Comparison of ENCODE assay signal across 20 cellular contexts in the genomic region with DNA sequence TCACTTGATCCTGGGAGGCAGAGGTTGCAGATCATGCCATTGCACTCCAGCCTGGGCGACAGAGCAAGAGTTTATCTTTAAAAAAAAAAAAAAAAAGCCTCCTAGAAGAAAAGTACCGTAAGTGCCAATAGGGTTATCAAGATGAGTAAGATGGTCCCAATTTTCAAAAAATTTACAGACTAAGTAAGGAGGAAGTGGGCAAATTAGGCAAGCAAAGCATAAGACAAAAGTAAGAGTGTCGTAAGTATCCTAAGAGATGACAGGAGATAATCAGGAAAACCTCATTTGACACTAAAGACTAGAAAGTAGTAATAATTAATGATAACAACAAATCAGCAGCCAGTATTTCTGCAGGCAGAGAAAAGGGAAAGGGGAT. TPM values are rescaled to one million over a fixed set of nuclear protein-coding genes. Genes with fewer than 3 reads are reported as not detected.
A peak's percentile ranks its signal among the peaks of the same experiment; 100 is the strongest.
DNase-seq lines count a peak whose midpoint lies in the region; ATAC-seq and TF ChIP-seq lines count a peak whose summit lies in the region.
"Had no signal": no experiment of that assay in that cellular context is flagged by ENCODE, and none has a peak within 500 bp of the region (broad histone marks: within the 10 kb centered on the region; RNA-seq: fewer than 3 reads in every experiment).

No MANE protein-coding gene starts in this region.

- POLR2A ChIA-PET in RWPE1 (lab: Yijun Ruan, JAX; ENCODE audit: low non-redundant PET), result interaction anchor here (0.7 kb wide), 1 partner anchor 13 kb away, joined by 3 read pairs; no protein-coding TSS in a partner anchor
- POLR2A ChIA-PET in activated naive CD8-positive, alpha-beta T cell treated with anti-CD3 and anti-CD28 coated beads, Interleukin-2, amount 10 ng/mL, durations not matched to agents 7 days and 5 days (lab: Charles Lee), result interaction anchor here (1.0 to 1.4 kb wide), 2 partner anchors 11 to 29 kb away, joined by 3 to 5 read pairs; partner anchors contain the start of gene PYM1

- CTCF ChIA-PET in RWPE1 (lab: Yijun Ruan, JAX), result interaction anchor here (0.5 kb wide), 1 partner anchor 274 kb away, joined by 3 read pairs; the partner anchor contains the start of gene SMARCC2

- no peaks in the 10 kb centered on the region for H3K27me3 Mint-ChIP-seq in stimulated activated naive CD8-positive, alpha-beta T cell treated with anti-CD3 and anti-CD28 coated beads, Interleukin-15, Interleukin-2, amounts not matched to agents 100 ng/mL and 50 ng/mL, for 24 hours
- H3K27me3 Mint-ChIP-seq in activated naive CD8-positive, alpha-beta T cell treated with anti-CD3 and anti-CD28 coated beads, Interleukin-2, amount 10 ng/mL, durations not matched to agents 7 days and 5 days, result no peaks in the 10 kb centered on the region

- peak overlapping the region; percentile 77 for H3K27ac ChIP-seq in RWPE1
- H3K27ac ChIP-seq: coronary artery, gastrocnemius medialis, left ventricle myocardium inferior, thyroid gland had no signal

- TF ChIP-seq CTCF in RWPE1 (conservative IDR thresholded peaks at IDR 0.05; ENCODE audit: low read depth), result no peak

- H3K9me3 Mint-ChIP-seq in stimulated activated naive CD8-positive, alpha-beta T cell treated with anti-CD3 and anti-CD28 coated beads, Interleukin-15, Interleukin-2, amounts not matched to agents 100 ng/mL and 50 ng/mL, for 24 hours, result no peaks in the 10 kb centered on the region
- H3K9me3 Mint-ChIP-seq in activated naive CD8-positive, alpha-beta T cell treated with anti-CD3 and anti-CD28 coated beads, Interleukin-2, amount 10 ng/mL, durations not matched to agents 7 days and 5 days, result no peaks in the 10 kb centered on the region

- H3K27ac Mint-ChIP-seq in stimulated activated naive CD8-positive, alpha-beta T cell treated with anti-CD3 and anti-CD28 coated beads, Interleukin-15, Interleukin-2, amounts not matched to agents 100 ng/mL and 50 ng/mL, for 24 hours, result peak overlapping the region; percentile 79
- H3K27ac Mint-ChIP-seq in activated naive CD8-positive, alpha-beta T cell treated with anti-CD3 and anti-CD28 coated beads, Interleukin-2, amount 10 ng/mL, durations not matched to agents 7 days and 5 days, result peak overlapping the region; percentile 50

- no peak overlapping the region for H3K4me3 Mint-ChIP-seq in stimulated activated naive CD8-positive, alpha-beta T cell treated with anti-CD3 and anti-CD28 coated beads, Interleukin-15, Interleukin-2, amounts not matched to agents 100 ng/mL and 50 ng/mL, for 24 hours
- peak overlapping the region; percentile 6 for H3K4me3 Mint-ChIP-seq in activated naive CD8-positive, alpha-beta T cell treated with anti-CD3 and anti-CD28 coated beads, Interleukin-2, amount 10 ng/mL, durations not matched to agents 7 days and 5 days

- H3K4me1 Mint-ChIP-seq in stimulated activated naive CD8-positive, alpha-beta T cell treated with anti-CD3 and anti-CD28 coated beads, Interleukin-15, Interleukin-2, amounts not matched to agents 100 ng/mL and 50 ng/mL, for 24 hours (ENCODE audit: low read depth), result peaks cover 37% of the 10 kb centered on the region
- peaks cover 27% of the 10 kb centered on the region for H3K4me1 Mint-ChIP-seq in activated naive CD8-positive, alpha-beta T cell treated with anti-CD3 and anti-CD28 coated beads, Interleukin-2, amount 10 ng/mL, durations not matched to agents 7 days and 5 days

- ATAC-seq in stimulated activated naive CD8-positive, alpha-beta T cell treated with anti-CD3 and anti-CD28 coated beads, Interleukin-15, Interleukin-2, amounts not matched to agents 100 U/mL and 50 U/mL, for 24 hours, result no peak
- no peak for ATAC-seq in activated naive CD8-positive, alpha-beta T cell treated with anti-CD3 and anti-CD28 coated beads, Interleukin-2, amount 10 ng/mL, durations not matched to agents 7 days and 5 days (ENCODE audit: low read depth)
- no peak for ATAC-seq in GM18517 (IDR thresholded peaks at IDR 0.05; ENCODE audit: unreplicated experiment)
- ATAC-seq: gastrocnemius medialis had no signal

- H3K36me3 Mint-ChIP-seq in stimulated activated naive CD8-positive, alpha-beta T cell treated with anti-CD3 and anti-CD28 coated beads, Interleukin-15, Interleukin-2, amounts not matched to agents 100 ng/mL and 50 ng/mL, for 24 hours (ENCODE audit: low read depth), result peaks cover 29% of the 10 kb centered on the region
- H3K36me3 Mint-ChIP-seq in activated naive CD8-positive, alpha-beta T cell treated with anti-CD3 and anti-CD28 coated beads, Interleukin-2, amount 10 ng/mL, durations not matched to agents 7 days and 5 days, result peaks cover 35% of the 10 kb centered on the region

- no peak for DNase-seq in stimulated activated naive CD8-positive, alpha-beta T cell treated with anti-CD3 and anti-CD28 coated beads, Interleukin-15, Interleukin-2, amounts not matched to agents 100 U/mL and 50 U/mL, for 24 hours
- DNase-seq in RWPE1 (ENCODE audit: low spot score) (no peak), 8988T (no peak), middle frontal gyrus (ENCODE audit: extremely low spot score, low spot score) (no peak)
- no peak for DNase-seq in activated naive CD8-positive, alpha-beta T cell treated with anti-CD3 and anti-CD28 coated beads, Interleukin-2, amount 10 ng/mL, durations not matched to agents 7 days and 5 days
- DNase-seq in NK-92 treated with Interleukin-12 subunit alpha and Interleukin-12 subunit beta, amount 100 ng/mL, for 24 hours (lab: John Stamatoyannopoulos, UW), result no peak
- DNase-seq: activated CD4-positive, alpha-beta T cell treated with anti-CD3 and anti-CD28 coated beads for 4 hours; BE2C; DMS153; gastrocnemius medialis; HCEC 1CT; left ventricle myocardium inferior; NCI-H2029 treated with DMSO at 0.1 percent for 48 hours; NCI-H524; stimulated activated CD4-positive, alpha-beta T cell treated with anti-CD3 and anti-CD28 coated beads, Interleukin-2, amount 100 ng/mL, for 48 hours had no signal

RNA-seq across cellular contexts. Expression of gene PYM1, which starts 12.2 kb away (rescaled TPM):
- total RNA-seq in activated naive CD8-positive, alpha-beta T cell treated with anti-CD3 and anti-CD28 coated beads, Interleukin-2, amount 10 ng/mL, durations not matched to agents 7 days and 5 days, result 10 to 100 TPM; 48.3 to 48.7 TPM

RNA-seq across cellular contexts. Expression of gene DGKA, which starts 15.5 kb away (rescaled TPM):
- 100 to 1,000 TPM; 783 to 790 TPM for total RNA-seq in activated naive CD8-positive, alpha-beta T cell treated with anti-CD3 and anti-CD28 coated beads, Interleukin-2, amount 10 ng/mL, durations not matched to agents 7 days and 5 days

RNA-seq across cellular contexts. Expression of gene PMEL, which starts 50.4 kb away (rescaled TPM):
- total RNA-seq in activated naive CD8-positive, alpha-beta T cell treated with anti-CD3 and anti-CD28 coated beads, Interleukin-2, amount 10 ng/mL, durations not matched to agents 7 days and 5 days, result under 1 TPM in 1 of 2 experiments, not detected in 1; 0.42 TPM
- total RNA-seq: T-helper 1 cell treated with Interleukin-12 subunit alpha and Interleukin-12 subunit beta and Interleukin-4 antibody, amounts not matched to agents 30 ng/mL and 1 ng/mL, for 36 hours had no signal

RNA-seq across cellular contexts. Expression of gene CDK2, which starts 51.2 kb away (rescaled TPM):
- 100 to 1,000 TPM; 117 to 125 TPM for total RNA-seq in activated naive CD8-positive, alpha-beta T cell treated with anti-CD3 and anti-CD28 coated beads, Interleukin-2, amount 10 ng/mL, durations not matched to agents 7 days and 5 days

RNA-seq across cellular contexts. Expression of gene RAB5B, which starts 58.4 kb away (rescaled TPM):
- 10 to 100 TPM; 69.7 to 72.4 TPM for total RNA-seq in activated naive CD8-positive, alpha-beta T cell treated with anti-CD3 and anti-CD28 coated beads, Interleukin-2, amount 10 ng/mL, durations not matched to agents 7 days and 5 days
